1 cellular context compared by ENCODE assay signal in the genomic region with DNA sequence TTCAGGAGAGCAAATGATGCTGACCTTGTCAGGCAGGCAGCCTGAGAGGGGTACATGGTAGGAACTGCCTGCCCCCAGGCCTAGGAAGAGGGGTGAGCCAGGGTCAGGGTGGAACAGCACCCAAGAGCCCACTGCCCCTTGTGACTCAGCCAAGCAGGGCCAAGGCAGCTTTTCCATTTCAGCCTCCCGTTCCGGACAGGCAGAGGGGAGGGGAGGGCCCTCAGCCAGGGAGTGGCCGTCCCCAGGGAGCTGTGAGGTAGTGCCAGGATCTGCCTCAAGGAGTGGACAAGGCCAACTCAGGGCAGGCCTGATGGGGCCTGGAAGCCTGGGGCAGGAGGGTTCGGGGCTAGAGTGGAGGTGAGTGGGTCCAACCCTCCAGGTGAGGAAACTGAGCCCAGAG.
TF ChIP-seq lines count a peak whose summit lies in the region.

No MANE protein-coding gene starts in this region.

TF ChIP-seq in HCT116, 20 proteins besides CTCF, POLR2A, EP300 and RAD21:
- no peak for TF ChIP-seq CEBPB (IDR thresholded peaks at IDR 0.05; ENCODE audit: low read depth)
- TF ChIP-seq POLR2AphosphoS5 (IDR thresholded peaks at IDR 0.05; ENCODE audit: low read depth, low read length): no peak
- TF ChIP-seq TCF7L2 (IDR thresholded peaks at IDR 0.05; ENCODE audit: borderline replicate concordance, extremely low read depth, insufficient read depth, insufficient read length): no peak
- TF ChIP-seq, protein P1, sequence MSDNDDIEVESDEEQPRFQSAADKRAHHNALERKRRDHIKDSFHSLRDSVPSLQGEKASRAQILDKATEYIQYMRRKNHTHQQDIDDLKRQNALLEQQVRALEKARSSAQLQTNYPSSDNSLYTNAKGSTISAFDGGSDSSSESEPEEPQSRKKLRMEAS (IDR thresholded peaks at IDR 0.05): no peak
